13 cellular contexts compared by ENCODE assay signal in the genomic region with DNA sequence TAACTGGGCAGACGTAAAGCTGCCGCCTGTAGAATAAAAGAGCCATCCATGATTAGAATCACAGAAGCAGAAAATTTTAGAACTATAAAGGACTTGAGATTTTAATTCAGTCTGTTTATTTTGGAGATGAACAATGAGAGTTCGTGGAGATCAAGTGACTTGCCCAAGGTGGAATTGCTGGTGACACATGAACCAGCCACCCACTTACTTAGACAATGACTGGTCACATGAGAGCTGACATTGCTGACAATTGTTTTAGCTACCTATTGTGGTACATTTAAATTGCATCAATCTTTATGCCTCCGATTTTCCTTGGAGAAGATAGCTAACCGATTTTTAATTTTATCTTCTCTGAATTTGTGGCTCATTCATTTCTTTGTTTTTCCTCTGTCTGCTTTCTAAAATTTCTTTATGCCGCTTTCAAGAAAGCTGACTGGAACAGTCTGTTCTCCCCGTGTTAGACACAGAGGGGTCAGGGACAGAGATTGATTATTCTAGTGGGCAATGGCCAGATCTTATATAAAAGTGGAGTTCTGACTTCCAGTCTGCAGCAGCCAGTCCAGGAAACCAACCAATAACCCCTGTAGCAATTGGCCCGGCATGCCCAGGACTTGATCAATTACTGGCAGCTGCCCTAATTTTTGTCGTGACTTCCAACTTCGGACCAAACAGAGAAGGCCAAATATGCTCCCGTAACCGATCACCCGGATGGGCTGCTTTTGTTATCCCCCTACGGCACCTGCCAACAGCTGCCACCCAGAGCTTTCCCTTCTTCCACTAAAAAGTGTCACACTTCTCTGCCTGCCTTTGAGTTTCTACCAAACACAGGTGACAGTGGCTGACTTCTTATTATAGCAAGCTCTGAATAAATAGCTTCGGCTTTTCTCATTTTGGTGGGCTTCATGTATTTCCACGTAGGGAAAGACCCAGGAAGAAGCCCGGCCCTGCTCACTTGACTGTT.
DNase-seq lines count a peak whose midpoint lies in the region; ATAC-seq and TF ChIP-seq lines count a peak whose summit lies in the region.
"Had no signal": no experiment of that assay in that cellular context is flagged by ENCODE, and none has a peak within 500 bp of the region (broad histone marks: within the 10 kb centered on the region; RNA-seq: fewer than 3 reads in every experiment).

No MANE protein-coding gene starts in this region.

- POLR2A ChIA-PET in WTC11 (lab: Charles Lee), result interaction anchor here (0.6 kb wide), 1 partner anchor 92 kb away, joined by 3 read pairs; no protein-coding TSS in a partner anchor

- CTCF ChIA-PET in WTC11 (lab: Charles Lee), result interaction anchor here (1.2 kb wide), 1 partner anchor 66 kb away, joined by 6 read pairs; no protein-coding TSS in a partner anchor

- H3K9me3 Mint-ChIP-seq in activated naive CD4-positive, alpha-beta T cell treated with anti-CD3 and anti-CD28 coated beads, Interleukin-2, amount 50 U/mL, for 72 hours, result peaks cover 11 to 15% of the 10 kb centered on the region in 2 donors
- peaks cover 13% of the 10 kb centered on the region for H3K9me3 Mint-ChIP-seq in activated T-helper 1 cell treated with anti-CD3 and anti-CD28 coated beads, Interleukin-12 subunit alpha, Interleukin-12 subunit beta, Interleukin-2, Interleukin-4 antibody, amounts not matched to agents 30 ng/mL and 10 ng/mL and 1 ng/mL, durations not matched to agents 14 hours and 24 hours and 36 hours
- H3K9me3 Mint-ChIP-seq in stimulated activated naive B cell treated with anti-CD40 and anti-IgM and Interleukin-4, amounts not matched to agents 10 μg/mL and 1 μg/mL and 100 μg/mL, for 72 hours, result peaks cover 7% of the 10 kb centered on the region in 2 donors
- H3K9me3 Mint-ChIP-seq in WTC11, result peaks cover 12% of the 10 kb centered on the region

- no peak overlapping the region for H3K4me3 Mint-ChIP-seq in activated T-helper 1 cell treated with anti-CD3 and anti-CD28 coated beads, Interleukin-12 subunit alpha, Interleukin-12 subunit beta, Interleukin-2, Interleukin-4 antibody, amounts not matched to agents 30 ng/mL and 10 ng/mL and 1 ng/mL, durations not matched to agents 14 hours and 24 hours and 36 hours
- no peak overlapping the region for H3K4me3 Mint-ChIP-seq in stimulated activated naive B cell treated with anti-CD40 and anti-IgM and Interleukin-4, amounts not matched to agents 10 μg/mL and 1 μg/mL and 100 μg/mL, for 72 hours
- H3K4me3 Mint-ChIP-seq in WTC11, result no peak overlapping the region
- H3K4me3 Mint-ChIP-seq: activated naive CD8-positive, alpha-beta T cell had no signal

- intact Hi-C loops in activated T-helper 1 cell treated with anti-CD3 and anti-CD28 coated beads, Interleukin-12 subunit alpha, Interleukin-12 subunit beta, Interleukin-2, Interleukin-4 antibody, amounts not matched to agents 30 ng/mL and 10 ng/mL and 1 ng/mL, durations not matched to agents 14 hours and 24 hours and 36 hours (cut with micrococcal nuclease), result loop anchor here (2.0 to 5.0 kb wide), 4 partner anchors 14 to 329 kb away; a partner anchor contains a TSS

- no peak for DNase-seq in activated naive CD4-positive, alpha-beta T cell treated with anti-CD3 and anti-CD28 coated beads, Interleukin-2, amount 50 U/mL, for 72 hours (ENCODE audit: low spot score in 2 of 2)
- no peak for DNase-seq in activated naive CD4-positive, alpha-beta T cell treated with anti-CD3 and anti-CD28 coated beads, Interleukin-2, amount 50 U/mL, for 16 hours
- DNase-seq in NCI-H1417 treated with DMSO at 0.1 percent for 48 hours (lab: John Stamatoyannopoulos, UW), result peak; percentile 21
- DNase-seq in activated T-helper 1 cell treated with anti-CD3 and anti-CD28 coated beads, Interleukin-12 subunit alpha, Interleukin-12 subunit beta, Interleukin-2, Interleukin-4 antibody, amounts not matched to agents 30 ng/mL and 10 ng/mL and 1 ng/mL, durations not matched to agents 14 hours and 24 hours and 36 hours (ENCODE audit: low spot score), result no peak
- DNase-seq in stimulated activated naive B cell treated with anti-CD40 and anti-IgM and Interleukin-4, amounts not matched to agents 10 μg/mL and 1 μg/mL and 100 μg/mL, for 72 hours, result no peak
- no peak for DNase-seq in WTC11 (ENCODE audit: low spot score)
- no peak for DNase-seq in NCI-H2196 treated with DMSO at 0.1 percent for 48 hours (lab: John Stamatoyannopoulos, UW; ENCODE audit: unreplicated experiment)
- DNase-seq: BE2C; NCI-H2171 treated with DMSO at 0.1 percent for 48 hours; right cardiac atrium; stimulated activated CD4-positive, alpha-beta T cell treated with anti-CD3 and anti-CD28 coated beads, Interleukin-1b, Interleukin-23, amount 100 ng/mL, for 48 hours had no signal

- H3K27me3 Mint-ChIP-seq in activated T-helper 1 cell treated with anti-CD3 and anti-CD28 coated beads, Interleukin-12 subunit alpha, Interleukin-12 subunit beta, Interleukin-2, Interleukin-4 antibody, amounts not matched to agents 30 ng/mL and 10 ng/mL and 1 ng/mL, durations not matched to agents 14 hours and 24 hours and 36 hours (ENCODE audit: insufficient read depth), result no peaks in the 10 kb centered on the region
- H3K27me3 Mint-ChIP-seq in stimulated activated naive B cell treated with anti-CD40 and anti-IgM and Interleukin-4, amounts not matched to agents 10 μg/mL and 1 μg/mL and 100 μg/mL, for 72 hours, result no peaks in the 10 kb centered on the region
- no peaks in the 10 kb centered on the region for H3K27me3 Mint-ChIP-seq in WTC11 (ENCODE audit: low read depth)
- H3K27me3 Mint-ChIP-seq: activated naive CD8-positive, alpha-beta T cell had no signal

- H3K27ac Mint-ChIP-seq in activated naive CD4-positive, alpha-beta T cell treated with anti-CD3 and anti-CD28 coated beads, Interleukin-2, amount 50 U/mL, for 72 hours, result peak overlapping the region; percentile 50 to 75
- peak overlapping the region; percentile 42 for H3K27ac Mint-ChIP-seq in activated T-helper 1 cell treated with anti-CD3 and anti-CD28 coated beads, Interleukin-12 subunit alpha, Interleukin-12 subunit beta, Interleukin-2, Interleukin-4 antibody, amounts not matched to agents 30 ng/mL and 10 ng/mL and 1 ng/mL, durations not matched to agents 14 hours and 24 hours and 36 hours
- peak overlapping the region; percentile 14 for H3K27ac Mint-ChIP-seq in stimulated activated naive B cell treated with anti-CD40 and anti-IgM and Interleukin-4, amounts not matched to agents 10 μg/mL and 1 μg/mL and 100 μg/mL, for 72 hours
- H3K27ac Mint-ChIP-seq in WTC11, result no peak overlapping the region
- H3K27ac Mint-ChIP-seq: activated naive CD8-positive, alpha-beta T cell had no signal

- H3K4me1 Mint-ChIP-seq in activated T-helper 1 cell treated with anti-CD3 and anti-CD28 coated beads, Interleukin-12 subunit alpha, Interleukin-12 subunit beta, Interleukin-2, Interleukin-4 antibody, amounts not matched to agents 30 ng/mL and 10 ng/mL and 1 ng/mL, durations not matched to agents 14 hours and 24 hours and 36 hours (ENCODE audit: low read depth), result peaks cover 95% of the 10 kb centered on the region
- H3K4me1 Mint-ChIP-seq in stimulated activated naive B cell treated with anti-CD40 and anti-IgM and Interleukin-4, amounts not matched to agents 10 μg/mL and 1 μg/mL and 100 μg/mL, for 72 hours, result peaks cover 42 to 60% of the 10 kb centered on the region in 2 donors
- peaks cover 17% of the 10 kb centered on the region for H3K4me1 Mint-ChIP-seq in WTC11

- no peak for TF ChIP-seq CTCF in WTC11 (IDR thresholded peaks at IDR 0.05)

- peaks cover 15 to 23% of the 10 kb centered on the region in 2 donors for H3K36me3 Mint-ChIP-seq in activated naive CD4-positive, alpha-beta T cell treated with anti-CD3 and anti-CD28 coated beads, Interleukin-2, amount 50 U/mL, for 72 hours
- peaks cover 19% of the 10 kb centered on the region for H3K36me3 Mint-ChIP-seq in activated T-helper 1 cell treated with anti-CD3 and anti-CD28 coated beads, Interleukin-12 subunit alpha, Interleukin-12 subunit beta, Interleukin-2, Interleukin-4 antibody, amounts not matched to agents 30 ng/mL and 10 ng/mL and 1 ng/mL, durations not matched to agents 14 hours and 24 hours and 36 hours (ENCODE audit: low read depth)
- peaks cover 19 to 32% of the 10 kb centered on the region in 2 donors for H3K36me3 Mint-ChIP-seq in stimulated activated naive B cell treated with anti-CD40 and anti-IgM and Interleukin-4, amounts not matched to agents 10 μg/mL and 1 μg/mL and 100 μg/mL, for 72 hours
- H3K36me3 Mint-ChIP-seq in WTC11, result peaks cover 10% of the 10 kb centered on the region

- peak in 1 of 2 donors; percentile 38 for ATAC-seq in activated naive CD4-positive, alpha-beta T cell treated with anti-CD3 and anti-CD28 coated beads, Interleukin-2, amount 50 U/mL, for 72 hours
- no peak for ATAC-seq in stimulated activated naive B cell treated with anti-CD40 and anti-IgM and Interleukin-4, amounts not matched to agents 10 μg/mL and 1 μg/mL and 100 μg/mL, for 72 hours (replicated peaks)
- ATAC-seq in WTC11 (no peak), HG03460 (IDR thresholded peaks at IDR 0.05; ENCODE audit: unreplicated experiment) (no peak)
- ATAC-seq: right cardiac atrium had no signal

TF ChIP-seq in WTC11, 78 proteins besides CTCF, POLR2A, EP300 and RAD21:
- TF ChIP-seq ESRRA (CRISPR knock-in tag; IDR thresholded peaks at IDR 0.05; ENCODE audit: borderline replicate concordance), result no peak
- TF ChIP-seq ZNF416 (CRISPR knock-in tag; IDR thresholded peaks at IDR 0.05), result no peak
- no peak for TF ChIP-seq RORB (CRISPR knock-in tag; IDR thresholded peaks at IDR 0.05)
- no peak for TF ChIP-seq MYBL2 (CRISPR knock-in tag; IDR thresholded peaks at IDR 0.05)
- TF ChIP-seq, protein P1, sequence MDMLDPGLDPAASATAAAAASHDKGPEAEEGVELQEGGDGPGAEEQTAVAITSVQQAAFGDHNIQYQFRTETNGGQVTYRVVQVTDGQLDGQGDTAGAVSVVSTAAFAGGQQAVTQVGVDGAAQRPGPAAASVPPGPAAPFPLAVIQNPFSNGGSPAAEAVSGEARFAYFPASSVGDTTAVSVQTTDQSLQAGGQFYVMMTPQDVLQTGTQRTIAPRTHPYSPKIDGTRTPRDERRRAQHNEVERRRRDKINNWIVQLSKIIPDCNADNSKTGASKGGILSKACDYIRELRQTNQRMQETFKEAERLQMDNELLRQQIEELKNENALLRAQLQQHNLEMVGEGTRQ (CRISPR knock-in tag; IDR thresholded peaks at IDR 0.05), result no peak
- TF ChIP-seq NFYB (CRISPR knock-in tag; conservative IDR thresholded peaks at IDR 0.05; ENCODE audit: low read depth), result no peak
